In the genomic region with DNA sequence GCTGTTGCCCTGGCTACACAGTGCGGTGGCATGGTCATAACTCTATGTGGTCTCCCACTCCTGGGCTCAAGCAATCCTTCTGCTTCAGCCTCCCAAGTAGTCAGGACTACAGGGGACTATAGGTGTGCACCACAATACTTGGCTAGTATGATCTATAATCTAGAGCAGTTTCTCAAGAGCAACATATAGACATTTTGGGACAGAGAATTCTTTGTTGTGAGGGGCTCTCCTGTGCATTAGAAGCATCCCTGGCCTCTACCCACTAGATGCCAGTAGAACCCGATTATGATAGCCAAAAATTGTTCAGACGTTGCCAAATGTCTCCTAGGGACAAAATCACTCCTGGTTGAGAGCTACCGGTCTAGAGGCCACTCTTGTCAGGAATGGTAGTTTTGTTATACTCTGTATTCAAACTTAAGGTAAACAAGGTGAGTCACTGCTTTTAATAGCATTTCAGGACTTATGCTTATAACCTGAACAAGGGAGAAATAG, we compare ENCODE assay signal across 14 cellular contexts. TPM values are rescaled to one million over a fixed set of nuclear protein-coding genes. Genes with fewer than 3 reads are reported as not detected.
A peak's percentile ranks its signal among the peaks of the same experiment; 100 is the strongest.
DNase-seq lines count a peak whose midpoint lies in the region; ATAC-seq and TF ChIP-seq lines count a peak whose summit lies in the region.
"Had no signal": no experiment of that assay in that cellular context is flagged by ENCODE, and none has a peak within 500 bp of the region (broad histone marks: within the 10 kb centered on the region; RNA-seq: fewer than 3 reads in every experiment).

No MANE protein-coding gene starts in this region.

- H3K9me3 ChIP-seq in CD4-positive, alpha-beta memory T cell (ENCODE audit: control insufficient read depth in 1 of 2, low read length in 2 of 2), result no peaks in the 10 kb centered on the region
- H3K9me3 ChIP-seq in HUES6 (ENCODE audit: control insufficient read depth, insufficient read depth, low read depth, low read length), result no peaks in the 10 kb centered on the region
- H3K9me3 ChIP-seq: esophagus muscularis mucosa had no signal

- POLR2A ChIA-PET in CD4-positive, alpha-beta memory T cell (lab: Charles Lee; ENCODE audit: partially characterized antibody), result no interaction called here

- DNase-seq in CD4-positive, alpha-beta memory T cell, result no peak
- no peak for DNase-seq in astrocyte of the cerebellum (ENCODE audit: low read depth)
- no peak for DNase-seq in memory B cell (ENCODE audit: low spot score in 2 of 2)
- no peak for DNase-seq in islet precursor cell
- no peak for DNase-seq in activated T-cell treated with anti-CD3 and anti-CD28 coated beads, Interleukin-2, amount 50 U/mL, for 24 hours
- DNase-seq: activated T-cell treated with anti-CD3 and anti-CD28 coated beads, Interleukin-2, amount 50 U/mL, for 1 hour; NCI-H1436; occipital lobe; stimulated activated CD4-positive, alpha-beta T cell treated with anti-CD3 and anti-CD28 coated beads, Interleukin-2, amount 100 ng/mL, for 48 hours had no signal

- H3K27me3 ChIP-seq in CD4-positive, alpha-beta memory T cell (ENCODE audit: insufficient read depth, low read length), result no peaks in the 10 kb centered on the region
- H3K27me3 ChIP-seq in HUES6 (ENCODE audit: control insufficient read depth, insufficient read depth, low read length), result no peaks in the 10 kb centered on the region
- H3K27me3 ChIP-seq: cardiac muscle cell, esophagus muscularis mucosa had no signal

- no peaks in the 10 kb centered on the region for H3K36me3 ChIP-seq in CD4-positive, alpha-beta memory T cell (ENCODE audit: insufficient read depth, low read length)
- no peaks in the 10 kb centered on the region for H3K36me3 ChIP-seq in HUES6 (ENCODE audit: control insufficient read depth, insufficient read depth, low read length)
- H3K36me3 ChIP-seq: cardiac muscle cell had no signal

- H3K9ac ChIP-seq in HUES6 (ENCODE audit: low read length), result no peak overlapping the region

- peaks cover 73% of the 10 kb centered on the region for H3K4me1 ChIP-seq in CD4-positive, alpha-beta memory T cell (ENCODE audit: insufficient read depth, low read length)
- peaks cover 9% of the 10 kb centered on the region for H3K4me1 ChIP-seq in HUES6 (ENCODE audit: control insufficient read depth, insufficient read depth, low read length)

- H3K4me3 Mint-ChIP-seq in CD4-positive, alpha-beta memory T cell, result peak overlapping the region in 5 of 8 donors; percentile 11 to 63 (median 32)
- no peak overlapping the region for H3K4me3 Mint-ChIP-seq in memory B cell
- H3K4me3 Mint-ChIP-seq in activated T-cell treated with anti-CD3 and anti-CD28 coated beads, Interleukin-2, amount 50 U/mL, for 24 hours, result no peak overlapping the region

- in situ Hi-C loops in astrocyte of the cerebellum (cut with HindIII; ENCODE audit: low sequenced_read_pairs), result no loop called here

- H3K27ac Mint-ChIP-seq in CD4-positive, alpha-beta memory T cell, result peak overlapping the region in 3 of 7 donors; percentile 8 to 27 (median 19)
- H3K27ac Mint-ChIP-seq in memory B cell, result peak overlapping the region; percentile 70
- H3K27ac Mint-ChIP-seq in activated T-cell treated with anti-CD3 and anti-CD28 coated beads, Interleukin-2, amount 50 U/mL, for 24 hours, result no peak overlapping the region

- ATAC-seq in memory B cell (ENCODE audit: low read depth) (no peak), HG02588 (IDR thresholded peaks at IDR 0.05; ENCODE audit: unreplicated experiment) (no peak), HG02884 (IDR thresholded peaks at IDR 0.05; ENCODE audit: unreplicated experiment) (no peak)

- H3K4me3 ChIP-seq in CD4-positive, alpha-beta memory T cell (ENCODE audit: low read length in 2 of 2), result no peak overlapping the region
- no peak overlapping the region for H3K4me3 ChIP-seq in HUES6 (ENCODE audit: low read depth, low read length)
- no peak overlapping the region for H3K4me3 ChIP-seq in astrocyte of the cerebellum (ENCODE audit: low read depth, low read length)
- H3K4me3 ChIP-seq: cardiac muscle cell, esophagus muscularis mucosa had no signal

- TF ChIP-seq CTCF in astrocyte of the cerebellum (IDR thresholded peaks at IDR 0.05; ENCODE audit: low read depth, low read length, missing control alignments), result peak; percentile 14

- peaks cover 14 to 27% of the 10 kb centered on the region in 2 donors for H3K36me3 Mint-ChIP-seq in CD4-positive, alpha-beta memory T cell
- H3K36me3 Mint-ChIP-seq in memory B cell, result peaks cover 2% of the 10 kb centered on the region
- peaks cover 55% of the 10 kb centered on the region for H3K36me3 Mint-ChIP-seq in activated T-cell treated with anti-CD3 and anti-CD28 coated beads, Interleukin-2, amount 50 U/mL, for 24 hours (ENCODE audit: low read depth)

- no peaks in the 10 kb centered on the region for H3K9me3 Mint-ChIP-seq in CD4-positive, alpha-beta memory T cell
- no peaks in the 10 kb centered on the region for H3K9me3 Mint-ChIP-seq in memory B cell
- H3K9me3 Mint-ChIP-seq in activated T-cell treated with anti-CD3 and anti-CD28 coated beads, Interleukin-2, amount 50 U/mL, for 24 hours, result no peaks in the 10 kb centered on the region

- CTCF ChIA-PET in CD4-positive, alpha-beta memory T cell (lab: Charles Lee; ENCODE audit: partially characterized antibody), result no interaction called here

- intact Hi-C loops in CD4-positive, alpha-beta memory T cell (cut with micrococcal nuclease), result no loop called here

- no peak overlapping the region for H3K27ac ChIP-seq in CD4-positive, alpha-beta memory T cell (ENCODE audit: low read depth, low read length)
- H3K27ac ChIP-seq in HUES6 (ENCODE audit: low read depth, low read length), result 0 out of 2 replicates have a peak overlapping the region, but pooled peaks have one; percentile 9
- H3K27ac ChIP-seq: cardiac muscle cell had no signal

- H3K4me1 Mint-ChIP-seq in CD4-positive, alpha-beta memory T cell, result peaks cover 32 to 72% (median 52%) of the 10 kb centered on the region in 4 donors
- H3K4me1 Mint-ChIP-seq in memory B cell, result peaks cover 26% of the 10 kb centered on the region
- H3K4me1 Mint-ChIP-seq in activated T-cell treated with anti-CD3 and anti-CD28 coated beads, Interleukin-2, amount 50 U/mL, for 24 hours (ENCODE audit: low read depth), result peaks cover 56% of the 10 kb centered on the region

- H3K27me3 Mint-ChIP-seq in CD4-positive, alpha-beta memory T cell, result no peaks in the 10 kb centered on the region
- H3K27me3 Mint-ChIP-seq in memory B cell, result no peaks in the 10 kb centered on the region
- no peaks in the 10 kb centered on the region for H3K27me3 Mint-ChIP-seq in activated T-cell treated with anti-CD3 and anti-CD28 coated beads, Interleukin-2, amount 50 U/mL, for 24 hours

RNA-seq across cellular contexts. Expression of a gene that starts 7.2 kb away (rescaled TPM):
- total RNA-seq in CD4-positive, alpha-beta memory T cell, result 100 to 1,000 TPM; 228 to 252 TPM
- polyA plus RNA-seq in CD4-positive, alpha-beta memory T cell, result 100 to 1,000 TPM in 1 of 2 donors, 10 to 100 TPM in 1; 58.6 to 100 TPM

RNA-seq across cellular contexts. Expression of a gene that starts 48.8 kb away (rescaled TPM):
- total RNA-seq in CD4-positive, alpha-beta memory T cell, result not detected
- not detected for polyA plus RNA-seq in CD4-positive, alpha-beta memory T cell
- total RNA-seq: cardiac muscle cell, esophagus muscularis mucosa had no signal
- polyA plus RNA-seq: cardiac muscle cell had no signal

Comparison
In these comparisons a context has a peak if more than half of its experiments do, and no peak if none do; other contexts are left out.
1. H3K4me3 Mint-ChIP-seq: peak in CD4-positive, alpha-beta memory T cell (5 of 8); none in memory B cell (single experiment) and activated T-cell treated with anti-CD3 and anti-CD28 coated beads, Interleukin-2, amount 50 U/mL, for 24 hours (single experiment).